11 cellular contexts compared by ENCODE assay signal in genomic region chr3:137263982-137264777, GRCh38.
DNase-seq lines count a peak whose midpoint lies in the region.
"Had no signal": no experiment of that assay in that cellular context is flagged by ENCODE, and none has a peak within 500 bp of the region (broad histone marks: within the 10 kb centered on the region; RNA-seq: fewer than 3 reads in every experiment).

No MANE protein-coding gene starts in this region.

- DNase-seq in NCI-H2081 (lab: John Stamatoyannopoulos, UW): peak; percentile 14 to 49
- DNase-seq in NCI-H2081 treated with DMSO at 0.1 percent for 48 hours (lab: John Stamatoyannopoulos, UW): no peak
- peak; percentile 100 for DNase-seq in NCI-H524 (lab: John Stamatoyannopoulos, UW)
- DNase-seq in head of caudate nucleus: peak in 22 of 42 donors; percentile 3 to 44 (median 15)
- DNase-seq in retina: peak; percentile 66
- no peak for DNase-seq in KG1 (lab: John Stamatoyannopoulos, UW)
- no peak for DNase-seq in activated T-cell treated with anti-CD3 and anti-CD28 coated beads, Interleukin-2, amount 50 U/mL, for 1 hour
- DNase-seq in RKO (ENCODE audit: low spot score): no peak
- DNase-seq: activated CD4-positive, alpha-beta T cell treated with anti-CD3 and anti-CD28 coated beads, Interleukin-2, amount 50 U/mL, for 4 hours; PC-3; T-helper 17 cell had no signal

- intact Hi-C loops in head of caudate nucleus (cut with DNase I): no loop called here

Comparison
In these comparisons a context has a peak if more than half of its experiments do, and no peak if none do; other contexts are left out.
1. DNase-seq: peak in NCI-H2081 (2 of 2), NCI-H524 (2 of 2), head of caudate nucleus (22 of 42) and retina (single experiment); none in NCI-H2081 treated with DMSO at 0.1 percent for 48 hours (single experiment), KG1 (single experiment), activated T-cell treated with anti-CD3 and anti-CD28 coated beads, Interleukin-2, amount 50 U/mL, for 1 hour (single experiment) and RKO (single experiment).